ENCODE assay signal across 25 cellular contexts in the genomic region with DNA sequence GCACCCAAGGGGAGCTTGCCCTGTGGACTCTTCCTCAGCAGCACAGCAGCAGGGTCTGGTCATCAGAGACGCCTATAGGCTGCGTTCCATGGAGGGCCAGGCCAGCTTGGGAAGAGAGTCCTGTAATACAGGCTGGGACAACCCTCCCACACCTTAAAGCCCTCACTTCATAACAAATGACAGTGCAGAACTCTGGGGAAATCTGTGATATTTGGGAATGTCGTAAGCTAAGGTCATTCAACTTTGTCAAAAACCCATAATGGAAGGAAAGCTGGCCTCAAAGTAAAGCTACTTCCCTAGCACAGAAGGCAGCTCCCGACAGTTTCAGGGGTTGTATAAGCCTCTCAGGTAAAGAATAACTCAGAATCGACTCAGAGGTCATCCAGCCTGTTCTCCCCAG.
"Had no signal": no experiment of that assay in that cellular context is flagged by ENCODE, and none has a peak within 500 bp of the region (broad histone marks: within the 10 kb centered on the region; RNA-seq: fewer than 3 reads in every experiment).

No MANE protein-coding gene starts in this region.

- DNase-seq: colonic mucosa; cortex of kidney; dermis blood vessel endothelial cell; dorsolateral prefrontal cortex; effector CD4-positive, alpha-beta T cell; effector CD8-positive, alpha-beta T cell; effector memory CD4-positive, alpha-beta T cell; effector memory CD8-positive, alpha-beta T cell; endodermal cell; erythroblast; esophagus squamous epithelium; foreskin fibroblast; foreskin keratinocyte; foreskin melanocyte; gastrocnemius medialis; glutamatergic neuron; head of caudate nucleus; heart left ventricle; heart right ventricle had no signal

- H3K27ac Mint-ChIP-seq: dendritic cell treated with granulocyte-macrophage colony-stimulating factor and Interleukin-4, amounts not matched to agents 40 ng/mL and 50 ng/mL, for 4 days; effector memory CD8-positive, alpha-beta T cell; endodermal cell had no signal

- H3K9me3 ChIP-seq: colonic mucosa, esophagus muscularis mucosa, esophagus squamous epithelium, gastrocnemius medialis, gastroesophageal sphincter, heart left ventricle, heart right ventricle had no signal

- ATAC-seq: effector memory CD8-positive, alpha-beta T cell; esophagus mucosa; foreskin keratinocyte; gastrocnemius medialis; gastroesophageal sphincter; heart left ventricle had no signal

- H3K4me3 Mint-ChIP-seq: dendritic cell treated with granulocyte-macrophage colony-stimulating factor and Interleukin-4, amounts not matched to agents 40 ng/mL and 50 ng/mL, for 4 days; effector memory CD8-positive, alpha-beta T cell; endodermal cell had no signal

- H3K9me3 Mint-ChIP-seq: dendritic cell treated with granulocyte-macrophage colony-stimulating factor and Interleukin-4, amounts not matched to agents 40 ng/mL and 50 ng/mL, for 4 days; effector memory CD8-positive, alpha-beta T cell; endodermal cell had no signal

- H3K4me1 ChIP-seq: colonic mucosa, esophagus muscularis mucosa, esophagus squamous epithelium, foreskin keratinocyte, gastrocnemius medialis, gastroesophageal sphincter, heart left ventricle, heart right ventricle had no signal

- H3K27me3 ChIP-seq: colonic mucosa had no signal

- H3K27ac ChIP-seq: colonic mucosa, coronary artery, dorsolateral prefrontal cortex, epithelial cell of prostate, esophagus muscularis mucosa, esophagus squamous epithelium, foreskin keratinocyte, gastrocnemius medialis, gastroesophageal sphincter, heart left ventricle, heart right ventricle had no signal

- H3K36me3 ChIP-seq: colonic mucosa, esophagus muscularis mucosa, esophagus squamous epithelium, gastrocnemius medialis, gastroesophageal sphincter, heart left ventricle, heart right ventricle had no signal

- H3K4me3 ChIP-seq: colonic mucosa, coronary artery, dorsolateral prefrontal cortex, esophagus muscularis mucosa, esophagus squamous epithelium, gastrocnemius medialis, gastroesophageal sphincter, heart left ventricle, heart right ventricle had no signal
